Comparison of ENCODE assay signal across 1 cellular context in genomic region chr4:156954598-156954997, GRCh38.
TF ChIP-seq lines count a peak whose summit lies in the region.

No MANE protein-coding gene starts in this region.

TF ChIP-seq in IMR-90, 13 proteins besides CTCF, POLR2A, EP300 and RAD21:
- TF ChIP-seq BHLHE40 (IDR thresholded peaks at IDR 0.05; ENCODE audit: low read depth, low read length) = no peak
- no peak for TF ChIP-seq CHD1 (IDR thresholded peaks at IDR 0.05; ENCODE audit: low read depth, low read length)
- no peak for TF ChIP-seq MAFK (IDR thresholded peaks at IDR 0.05; ENCODE audit: low read depth, low read length)
- no peak for TF ChIP-seq RFX5 (IDR thresholded peaks at IDR 0.05; ENCODE audit: low read depth, low read length)
- no peak for TF ChIP-seq FOS (IDR thresholded peaks at IDR 0.05; ENCODE audit: low read depth, low read length)
- no peak for TF ChIP-seq RCOR1 (IDR thresholded peaks at IDR 0.05; ENCODE audit: insufficient replicate concordance, low read length)
- no peak for TF ChIP-seq MXI1 (IDR thresholded peaks at IDR 0.05; ENCODE audit: borderline replicate concordance, low read depth, low read length)
- TF ChIP-seq ELK1 (IDR thresholded peaks at IDR 0.05; ENCODE audit: borderline replicate concordance, low read depth, low read length) = no peak
- TF ChIP-seq, protein P1, sequence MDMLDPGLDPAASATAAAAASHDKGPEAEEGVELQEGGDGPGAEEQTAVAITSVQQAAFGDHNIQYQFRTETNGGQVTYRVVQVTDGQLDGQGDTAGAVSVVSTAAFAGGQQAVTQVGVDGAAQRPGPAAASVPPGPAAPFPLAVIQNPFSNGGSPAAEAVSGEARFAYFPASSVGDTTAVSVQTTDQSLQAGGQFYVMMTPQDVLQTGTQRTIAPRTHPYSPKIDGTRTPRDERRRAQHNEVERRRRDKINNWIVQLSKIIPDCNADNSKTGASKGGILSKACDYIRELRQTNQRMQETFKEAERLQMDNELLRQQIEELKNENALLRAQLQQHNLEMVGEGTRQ (IDR thresholded peaks at IDR 0.05; ENCODE audit: low read depth, low read length) = no peak
- no peak for TF ChIP-seq NFE2L2 (IDR thresholded peaks at IDR 0.05; ENCODE audit: low read depth, low read length)
- TF ChIP-seq SMC3 (IDR thresholded peaks at IDR 0.05; ENCODE audit: low read depth, low read length) = no peak
- no peak for TF ChIP-seq CEBPB (IDR thresholded peaks at IDR 0.05; ENCODE audit: low read depth, low read length)
- TF ChIP-seq MAZ (IDR thresholded peaks at IDR 0.05; ENCODE audit: borderline replicate concordance, low read depth, low read length) = no peak
